Comparison of ENCODE assay signal across 1 cellular context in the genomic region with DNA sequence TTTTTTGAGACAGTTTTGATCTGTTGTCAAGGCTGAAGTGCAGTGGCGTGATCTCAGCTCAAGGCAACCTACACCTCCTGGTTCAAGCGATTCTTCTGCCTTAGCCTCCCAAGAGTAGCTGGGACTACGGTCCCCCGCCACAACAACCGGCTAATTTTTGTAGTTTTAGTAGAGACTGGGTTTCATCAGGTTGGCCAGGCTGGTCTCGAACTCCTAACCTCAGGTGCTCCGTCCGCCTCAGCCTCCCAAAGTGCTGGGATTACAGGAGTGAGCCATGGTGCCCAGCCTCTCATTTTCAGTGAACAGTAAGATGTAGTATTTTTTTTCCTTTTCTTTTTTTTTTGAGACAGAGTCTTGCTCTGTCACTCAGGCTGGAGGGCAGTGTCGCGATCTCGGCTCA.
TF ChIP-seq lines count a peak whose summit lies in the region.

No MANE protein-coding gene starts in this region.

TF ChIP-seq in HepG2, 621 proteins besides CTCF, POLR2A, EP300 and RAD21:
- TF ChIP-seq IRX3 (CRISPR knock-in tag; IDR thresholded peaks at IDR 0.05; ENCODE audit: borderline replicate concordance, low read depth) (no peak), PHF8 (CRISPR knock-in tag; IDR thresholded peaks at IDR 0.05) (no peak), RNF219 (CRISPR knock-in tag; IDR thresholded peaks at IDR 0.05) (no peak), RBM22 (optimal IDR thresholded peaks at IDR 0.05; ENCODE audit: low read length) (peak; percentile 15), ZNF597 (CRISPR knock-in tag; IDR thresholded peaks at IDR 0.05) (0 out of 2 replicates have a peak, but pooled peaks have one; percentile 28), SRSF1 (optimal IDR thresholded peaks at IDR 0.05; ENCODE audit: low read depth, low read length) (no peak), PHF5A (CRISPR knock-in tag; IDR thresholded peaks at IDR 0.05; ENCODE audit: low read depth, unreplicated experiment) (no peak), ZBTB7A (CRISPR knock-in tag; IDR thresholded peaks at IDR 0.05) (no peak), ARNT (IDR thresholded peaks at IDR 0.05) (no peak)
TF ChIP-seq in HepG2: peak in this region for 2.
